23 cellular contexts compared by ENCODE assay signal in the genomic region with DNA sequence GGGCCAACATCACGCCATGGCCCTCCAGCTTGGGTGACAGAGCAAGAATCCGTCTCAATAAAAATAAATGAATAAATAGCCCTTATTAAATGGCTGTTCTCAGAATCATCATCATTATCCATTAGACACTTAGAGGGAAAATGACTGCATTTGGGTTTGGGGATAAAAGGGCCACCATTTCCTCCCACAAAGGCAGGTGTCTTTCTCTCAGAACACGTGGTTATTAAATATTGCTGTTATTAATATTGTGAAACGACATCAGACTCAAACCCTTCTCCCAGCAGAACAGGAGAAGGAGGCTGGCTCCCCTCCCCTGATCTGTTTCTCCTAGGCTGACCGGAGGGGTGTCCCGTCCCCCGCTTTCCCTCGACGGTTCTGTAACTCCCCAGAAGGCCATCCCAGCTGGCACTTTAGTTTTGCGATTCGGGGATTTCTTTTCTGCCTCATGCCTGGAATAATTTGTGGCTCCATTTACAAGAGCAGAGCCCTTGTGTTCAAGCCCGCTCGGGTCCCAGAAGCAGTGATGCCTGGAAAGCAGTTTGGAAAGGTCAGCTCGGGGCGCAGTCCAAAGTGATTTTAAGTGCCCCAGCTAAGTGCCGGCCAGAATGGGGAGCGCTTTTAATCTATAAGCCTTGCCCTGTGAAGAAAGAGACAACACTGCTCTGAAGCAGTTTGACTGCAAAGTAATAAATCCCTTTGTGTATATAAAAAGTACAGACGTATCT. TPM values are rescaled to one million over a fixed set of nuclear protein-coding genes. Genes with fewer than 3 reads are reported as not detected.
"Had no signal": no experiment of that assay in that cellular context is flagged by ENCODE, and none has a peak within 500 bp of the region (broad histone marks: within the 10 kb centered on the region; RNA-seq: fewer than 3 reads in every experiment).

No MANE protein-coding gene starts in this region.

- H3K27ac Mint-ChIP-seq: activated CD4-positive, alpha-beta memory T cell treated with anti-CD3 and anti-CD28 coated beads for 36 hours; activated CD4-positive, alpha-beta T cell treated with anti-CD3 and anti-CD28 coated beads, Interleukin-2, amount 10 ng/mL, durations not matched to agents 24 days and 14 days; activated naive CD4-positive, alpha-beta T cell treated with anti-CD3 and anti-CD28 coated beads, Interleukin-2, amount 10 ng/mL, durations not matched to agents 7 days and 5 days; activated naive CD8-positive, alpha-beta T cell treated with anti-CD3 and anti-CD28 coated beads, Interleukin-2, amount 10 ng/mL, durations not matched to agents 7 days and 5 days; endodermal cell had no signal

- H3K36me3 ChIP-seq: heart right ventricle, pancreas, spleen had no signal

- H3K27me3 ChIP-seq: foreskin keratinocyte, pancreas had no signal

- DNase-seq: activated CD4-positive, alpha-beta memory T cell treated with anti-CD3 and anti-CD28 coated beads for 36 hours; activated CD4-positive, alpha-beta T cell treated with anti-CD3 and anti-CD28 coated beads, Interleukin-2, amount 10 ng/mL, durations not matched to agents 24 days and 14 days; activated CD8-positive, alpha-beta memory T cell treated with anti-CD3 and anti-CD28 coated beads, Interleukin-2, amount 50 U/mL, for 4 hours; activated gamma-delta T cell; activated naive CD4-positive, alpha-beta T cell treated with anti-CD3 and anti-CD28 coated beads, Interleukin-2, amount 10 ng/mL, durations not matched to agents 7 days and 5 days; activated naive CD8-positive, alpha-beta T cell treated with anti-CD3 and anti-CD28 coated beads, Interleukin-2, amount 10 ng/mL, durations not matched to agents 7 days and 5 days; activated T-cell treated with anti-CD3 and anti-CD28 coated beads, Interleukin-2, amount 50 U/mL, for 1 hour; amygdala; endodermal cell; foreskin keratinocyte; heart right ventricle; left ventricle myocardium superior; pancreas; psoas muscle; spleen; stimulated activated naive CD4-positive, alpha-beta T cell treated with Interleukin-2 at 50 U/mL for 16 hours; trophoblast cell had no signal

- H3K9me3 ChIP-seq: heart right ventricle, pancreas, psoas muscle, spleen had no signal

- H3K36me3 Mint-ChIP-seq: activated CD4-positive, alpha-beta memory T cell treated with anti-CD3 and anti-CD28 coated beads for 36 hours; activated naive CD4-positive, alpha-beta T cell treated with anti-CD3 and anti-CD28 coated beads, Interleukin-2, amount 10 ng/mL, durations not matched to agents 7 days and 5 days; activated naive CD8-positive, alpha-beta T cell treated with anti-CD3 and anti-CD28 coated beads, Interleukin-2, amount 10 ng/mL, durations not matched to agents 7 days and 5 days had no signal

- H3K4me3 Mint-ChIP-seq: activated CD4-positive, alpha-beta memory T cell treated with anti-CD3 and anti-CD28 coated beads for 36 hours; activated CD4-positive, alpha-beta T cell treated with anti-CD3 and anti-CD28 coated beads, Interleukin-2, amount 10 ng/mL, durations not matched to agents 24 days and 14 days; activated naive CD4-positive, alpha-beta T cell treated with anti-CD3 and anti-CD28 coated beads, Interleukin-2, amount 10 ng/mL, durations not matched to agents 7 days and 5 days; activated naive CD8-positive, alpha-beta T cell treated with anti-CD3 and anti-CD28 coated beads, Interleukin-2, amount 10 ng/mL, durations not matched to agents 7 days and 5 days; endodermal cell had no signal

- H3K9me3 Mint-ChIP-seq: activated CD4-positive, alpha-beta memory T cell treated with anti-CD3 and anti-CD28 coated beads for 36 hours; activated CD4-positive, alpha-beta T cell treated with anti-CD3 and anti-CD28 coated beads, Interleukin-2, amount 10 ng/mL, durations not matched to agents 24 days and 14 days; activated naive CD4-positive, alpha-beta T cell treated with anti-CD3 and anti-CD28 coated beads, Interleukin-2, amount 10 ng/mL, durations not matched to agents 7 days and 5 days; activated naive CD8-positive, alpha-beta T cell treated with anti-CD3 and anti-CD28 coated beads, Interleukin-2, amount 10 ng/mL, durations not matched to agents 7 days and 5 days; endodermal cell had no signal

- H3K4me1 Mint-ChIP-seq: activated CD4-positive, alpha-beta T cell treated with anti-CD3 and anti-CD28 coated beads, Interleukin-2, amount 10 ng/mL, durations not matched to agents 24 days and 14 days; activated naive CD4-positive, alpha-beta T cell treated with anti-CD3 and anti-CD28 coated beads, Interleukin-2, amount 10 ng/mL, durations not matched to agents 7 days and 5 days; activated naive CD8-positive, alpha-beta T cell treated with anti-CD3 and anti-CD28 coated beads, Interleukin-2, amount 10 ng/mL, durations not matched to agents 7 days and 5 days; endodermal cell had no signal

- H3K4me1 ChIP-seq: foreskin keratinocyte, pancreas, psoas muscle, spleen had no signal

- H3K27ac ChIP-seq: foreskin keratinocyte, heart right ventricle, pancreas, psoas muscle, spleen, VCaP had no signal

- ATAC-seq: activated CD4-positive, CD25-positive, alpha-beta regulatory T cell treated with anti-CD3 and anti-CD28 coated beads, Interleukin-2, amount 50 U/mL, for 24 hours; esophagus mucosa; foreskin keratinocyte; heart right ventricle; left ventricle myocardium superior; pancreas; psoas muscle had no signal

- H3K4me3 ChIP-seq: heart right ventricle, pancreas, psoas muscle, spleen had no signal

RNA-seq across cellular contexts. Expression of gene EYA2, which starts 41.9 kb away (rescaled TPM):
- total RNA-seq: activated CD4-positive, alpha-beta memory T cell treated with anti-CD3 and anti-CD28 coated beads for 36 hours; activated CD4-positive, alpha-beta T cell treated with anti-CD3 and anti-CD28 coated beads, Interleukin-2, amount 10 ng/mL, durations not matched to agents 24 days and 14 days; activated CD8-positive, alpha-beta memory T cell treated with anti-CD3 and anti-CD28 coated beads for 36 hours; activated naive CD8-positive, alpha-beta T cell treated with anti-CD3 and anti-CD28 coated beads, Interleukin-2, amount 10 ng/mL, durations not matched to agents 7 days and 5 days; foreskin keratinocyte; lung microvascular endothelial cell; T-helper 1 cell treated with Interleukin-12 subunit alpha and Interleukin-12 subunit beta and Interleukin-4 antibody, amounts not matched to agents 30 ng/mL and 1 ng/mL, for 36 hours had no signal
- polyA plus RNA-seq: foreskin keratinocyte had no signal
